19 cellular contexts compared by ENCODE assay signal in the genomic region with DNA sequence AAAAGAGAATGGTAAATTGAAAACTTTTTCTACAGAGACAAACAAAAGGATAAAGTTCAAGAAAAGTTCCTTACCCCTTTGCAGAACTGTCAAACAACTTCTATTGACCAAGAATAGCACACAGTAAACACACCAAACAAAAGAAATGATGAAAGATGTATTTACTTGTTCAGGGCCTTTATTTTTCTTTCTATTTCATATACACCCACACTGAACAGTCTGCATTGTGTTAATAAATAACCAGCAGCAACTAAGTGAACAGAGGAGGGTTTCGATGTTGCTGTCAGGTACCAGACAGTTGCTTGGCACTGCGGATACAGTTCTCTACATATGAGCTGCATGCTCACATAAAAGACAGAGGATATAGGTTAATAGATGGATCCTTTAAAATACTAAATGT.
DNase-seq lines count a peak whose midpoint lies in the region; ATAC-seq, FAIRE-seq and TF ChIP-seq lines count a peak whose summit lies in the region.
"Had no signal": no experiment of that assay in that cellular context is flagged by ENCODE, and none has a peak within 500 bp of the region (broad histone marks: within the 10 kb centered on the region; RNA-seq: fewer than 3 reads in every experiment).

No MANE protein-coding gene starts in this region.

- H2AFZ ChIP-seq in GM12878 (ENCODE audit: control insufficient read depth, low read depth, low read length): no peak overlapping the region

- SMC1A ChIA-PET in GM12878 (lab: Charles Lee; ENCODE audit: uncharacterized antibody, unreplicated experiment): interaction anchor here (0.6 to 1.0 kb wide), 2 partner anchors 9 to 17 kb away, joined by 3 read pairs; no protein-coding TSS in a partner anchor

- no peak for TF ChIP-seq POLR2A in GM12878 (IDR thresholded peaks at IDR 0.05; ENCODE audit: low read depth, low read length)
- no peak for TF ChIP-seq POLR2A in right lobe of liver (IDR thresholded peaks at IDR 0.05)

- intact Hi-C loops in GM12878 (cut with micrococcal nuclease; ENCODE audit: unreplicated experiment) (no loop called here), right lobe of liver (cut with DNase I) (no loop called here)

- CTCF ChIA-PET in GM12878 (lab: Yijun Ruan, JAX): no interaction called here

- in situ Hi-C loops in GM12878 (cut with MboI): no loop called here

- no peaks in the 10 kb centered on the region for H3K4me1 ChIP-seq in GM12878 (ENCODE audit: control insufficient read depth, insufficient read depth, low read length)
- peaks cover 0 to 9% (median 2%) of the 10 kb centered on the region in 4 donors for H3K4me1 ChIP-seq in right lobe of liver
- H3K4me1 ChIP-seq: A549, SJSA1 had no signal

- no TSS peak for BruUV-seq in GM12878 (replicated peaks; lab: Mats Ljungman, UMichigan)

- H3K27me3 ChIP-seq in GM12878 (replicated peaks in 1 of 2; ENCODE audit: control insufficient read depth in 2 of 2, insufficient read depth in 2 of 2, low read length in 1 of 2): no peaks in the 10 kb centered on the region
- no peaks in the 10 kb centered on the region for H3K27me3 ChIP-seq in right lobe of liver
- H3K27me3 ChIP-seq: SJSA1 had no signal

- peak; percentile 99 for DNase-seq in DMS53 (lab: John Stamatoyannopoulos, UW)
- DNase-seq in GM12878 (ENCODE audit: low read depth, low spot score): no peak
- no peak for DNase-seq in right lobe of liver
- DNase-seq in activated effector memory CD4-positive, alpha-beta T cell treated with anti-CD3 and anti-CD28 coated beads, Interleukin-2, amount 50 U/mL, for 16 hours: no peak
- no peak for DNase-seq in NCI-H1105 treated with DMSO at 0.1 percent for 48 hours (lab: John Stamatoyannopoulos, UW)
- DNase-seq in retina: no peak
- DNase-seq: CD4-positive, CD25-positive, alpha-beta regulatory T cell; DND-41; GDM1; IMR-90; NCI-H1436; NCI-H2081; NCI-H226; PC-3 had no signal

- H3K9ac ChIP-seq in GM12878 (ENCODE audit: control insufficient read depth, insufficient read depth, low read length): no peak overlapping the region

- no peak for FAIRE-seq in GM12878 (lab: Jason Lieb, UNC)
- FAIRE-seq: A549 had no signal

- H3K27ac ChIP-seq in GM12878 (ENCODE audit: control insufficient read depth, insufficient read depth) (no peak overlapping the region), right lobe of liver (no peak overlapping the region)
- H3K27ac ChIP-seq: A549, SJSA1 had no signal

- TF ChIP-seq RAD21 in GM12878 (IDR thresholded peaks at IDR 0.05; ENCODE audit: insufficient read depth, low read depth, low read length): no peak

- no peak overlapping the region for H3K4me2 ChIP-seq in GM12878 (ENCODE audit: control insufficient read depth, insufficient read depth)
- H3K4me2 ChIP-seq: A549 had no signal

- ATAC-seq in HG02798 (IDR thresholded peaks at IDR 0.05; ENCODE audit: poor library complexity, unreplicated experiment) (peak; percentile 87), GM12878 (peak; percentile 84), right lobe of liver (peak; percentile 76 to 94 (median 90)), GM21367 (IDR thresholded peaks at IDR 0.05; ENCODE audit: unreplicated experiment) (no peak)
- ATAC-seq: A549, PC-3 had no signal

- TF ChIP-seq EP300 in GM12878 (IDR thresholded peaks at IDR 0.05; ENCODE audit: borderline replicate concordance in 1 of 2, control insufficient read depth in 1 of 2, low read depth in 2 of 2, low read length in 2 of 2): no peak

- RAD21 ChIA-PET in GM12878 (lab: Charles Lee; ENCODE audit: unreplicated experiment): interaction anchor here (0.9 kb wide), 1 partner anchor 1010 kb away, joined by 3 read pairs; no protein-coding TSS in a partner anchor

- H3K4me3 ChIP-seq in GM12878 (no peak overlapping the region), right lobe of liver (no peak overlapping the region)
- H3K4me3 ChIP-seq: A549, HAP-1, SJSA1 had no signal

- no peaks in the 10 kb centered on the region for H3K9me3 ChIP-seq in GM12878 (replicated peaks; ENCODE audit: control insufficient read depth, insufficient read depth, low read length)
- H3K9me3 ChIP-seq in right lobe of liver: no peaks in the 10 kb centered on the region
- H3K9me3 ChIP-seq: A549, HAP-1, SJSA1 had no signal

- TF ChIP-seq CTCF in GM12878 (IDR thresholded peaks at IDR 0.05 in 2 of 3, conservative IDR thresholded peaks at IDR 0.05 in 1 of 3; ENCODE audit: control insufficient read depth in 2 of 3, extremely low read depth in 1 of 3, insufficient read depth in 1 of 3, low read depth in 3 of 3, low read length in 3 of 3) (no peak), right lobe of liver (IDR thresholded peaks at IDR 0.05) (no peak)

- POLR2A ChIA-PET in GM12878 (lab: Charles Lee): no interaction called here

- H4K20me1 ChIP-seq in GM12878 (ENCODE audit: control insufficient read depth, insufficient read depth): no peaks in the 10 kb centered on the region

- WGBS in GM12878 (ENCODE audit: insufficient coverage, insufficient replicate concordance, low lambda C conversion rate, missing lambda C conversion rate): 67% methylated on average over 2 of the region's 2 CpGs
- WGBS in right lobe of liver (ENCODE audit: insufficient coverage, low coverage, low lambda C conversion rate, missing lambda C conversion rate): 32% methylated on average over 2 of the region's 2 CpGs

- H3K79me2 ChIP-seq in GM12878 (ENCODE audit: control insufficient read depth, insufficient read depth, low read length): no peaks in the 10 kb centered on the region

- H3K36me3 ChIP-seq in GM12878 (ENCODE audit: control insufficient read depth in 2 of 2, insufficient read depth in 2 of 2, low read length in 1 of 2) (no peaks in the 10 kb centered on the region), right lobe of liver (no peaks in the 10 kb centered on the region)
- H3K36me3 ChIP-seq: HAP-1, SJSA1 had no signal

TF ChIP-seq in GM12878, 131 proteins besides CTCF, POLR2A, EP300 and RAD21 (continues in another document):
- TF ChIP-seq, protein P1, sequence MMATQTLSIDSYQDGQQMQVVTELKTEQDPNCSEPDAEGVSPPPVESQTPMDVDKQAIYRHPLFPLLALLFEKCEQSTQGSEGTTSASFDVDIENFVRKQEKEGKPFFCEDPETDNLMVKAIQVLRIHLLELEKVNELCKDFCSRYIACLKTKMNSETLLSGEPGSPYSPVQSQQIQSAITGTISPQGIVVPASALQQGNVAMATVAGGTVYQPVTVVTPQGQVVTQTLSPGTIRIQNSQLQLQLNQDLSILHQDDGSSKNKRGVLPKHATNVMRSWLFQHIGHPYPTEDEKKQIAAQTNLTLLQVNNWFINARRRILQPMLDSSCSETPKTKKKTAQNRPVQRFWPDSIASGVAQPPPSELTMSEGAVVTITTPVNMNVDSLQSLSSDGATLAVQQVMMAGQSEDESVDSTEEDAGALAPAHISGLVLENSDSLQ (IDR thresholded peaks at IDR 0.05): no peak
- no peak for TF ChIP-seq E2F4 (IDR thresholded peaks at IDR 0.05; ENCODE audit: low read depth, low read length)
- no peak for TF ChIP-seq IRF5 (IDR thresholded peaks at IDR 0.05; ENCODE audit: borderline replicate concordance)
- TF ChIP-seq, protein P2, sequence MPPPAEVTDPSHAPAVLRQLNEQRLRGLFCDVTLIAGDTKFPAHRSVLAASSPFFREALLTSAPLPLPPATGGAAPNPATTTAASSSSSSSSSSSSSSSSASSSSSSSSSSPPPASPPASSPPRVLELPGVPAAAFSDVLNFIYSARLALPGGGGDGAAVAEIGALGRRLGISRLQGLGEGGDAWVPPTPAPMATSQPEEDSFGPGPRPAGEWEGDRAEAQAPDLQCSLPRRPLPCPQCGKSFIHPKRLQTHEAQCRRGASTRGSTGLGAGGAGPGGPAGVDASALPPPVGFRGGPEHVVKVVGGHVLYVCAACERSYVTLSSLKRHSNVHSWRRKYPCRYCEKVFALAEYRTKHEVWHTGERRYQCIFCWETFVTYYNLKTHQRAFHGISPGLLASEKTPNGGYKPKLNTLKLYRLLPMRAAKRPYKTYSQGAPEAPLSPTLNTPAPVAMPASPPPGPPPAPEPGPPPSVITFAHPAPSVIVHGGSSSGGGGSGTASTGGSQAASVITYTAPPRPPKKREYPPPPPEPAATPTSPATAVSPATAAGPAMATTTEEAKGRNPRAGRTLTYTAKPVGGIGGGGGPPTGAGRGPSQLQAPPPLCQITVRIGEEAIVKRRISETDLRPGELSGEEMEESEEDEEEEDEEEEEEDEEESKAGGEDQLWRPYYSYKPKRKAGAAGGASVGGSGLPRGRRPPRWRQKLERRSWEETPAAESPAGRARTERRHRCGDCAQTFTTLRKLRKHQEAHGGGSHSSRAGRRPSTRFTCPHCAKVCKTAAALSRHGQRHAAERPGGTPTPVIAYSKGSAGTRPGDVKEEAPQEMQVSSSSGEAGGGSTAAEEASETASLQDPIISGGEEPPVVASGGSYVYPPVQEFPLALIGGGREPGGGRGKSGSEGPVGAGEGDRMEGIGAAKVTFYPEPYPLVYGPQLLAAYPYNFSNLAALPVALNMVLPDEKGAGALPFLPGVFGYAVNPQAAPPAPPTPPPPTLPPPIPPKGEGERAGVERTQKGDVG (CRISPR knock-in tag; IDR thresholded peaks at IDR 0.05): no peak
- TF ChIP-seq SRF (IDR thresholded peaks at IDR 0.05; ENCODE audit: low read depth in 2 of 2, low read length in 2 of 2): no peak
- TF ChIP-seq ESRRA (IDR thresholded peaks at IDR 0.05; ENCODE audit: low read length): no peak
- TF ChIP-seq PAX8 (IDR thresholded peaks at IDR 0.05): no peak
- no peak for TF ChIP-seq CHD2 (IDR thresholded peaks at IDR 0.05; ENCODE audit: borderline replicate concordance, low read depth, low read length)
- no peak for TF ChIP-seq SMARCA5 (IDR thresholded peaks at IDR 0.05)
- TF ChIP-seq SMAD1 (IDR thresholded peaks at IDR 0.05; ENCODE audit: low read depth, partially characterized antibody): no peak
- no peak for TF ChIP-seq NR2C1 (IDR thresholded peaks at IDR 0.05)
